Comparison of ENCODE assay signal across 17 cellular contexts in genomic region chr20:44463466-44463865, GRCh38. TPM values are rescaled to one million over a fixed set of nuclear protein-coding genes. Genes with fewer than 3 reads are reported as not detected.
A peak's percentile ranks its signal among the peaks of the same experiment; 100 is the strongest.
DNase-seq lines count a peak whose midpoint lies in the region; ATAC-seq, FAIRE-seq and TF ChIP-seq lines count a peak whose summit lies in the region.
"Had no signal": no experiment of that assay in that cellular context is flagged by ENCODE, and none has a peak within 500 bp of the region (broad histone marks: within the 10 kb centered on the region; RNA-seq: fewer than 3 reads in every experiment).

No MANE protein-coding gene starts in this region.

- H3K36me3 ChIP-seq in GM23338 (ENCODE audit: insufficient read depth): no peaks in the 10 kb centered on the region
- H3K36me3 ChIP-seq in HepG2 (replicated peaks in 1 of 2; ENCODE audit: control insufficient read depth in 1 of 2, insufficient read depth in 2 of 2, low read length in 2 of 2): no peaks in the 10 kb centered on the region
- H3K36me3 ChIP-seq in neuronal stem cell (replicated peaks in 1 of 2; ENCODE audit: control insufficient read depth in 2 of 2, insufficient read depth in 2 of 2, low read length in 2 of 2): no peaks in the 10 kb centered on the region
- H3K36me3 ChIP-seq: BLaER1 treated with 17β-estradiol and CSF1 and Interleukin-3, amounts not matched to agents 10 nM and 100 nM had no signal

- H3K4me3 Mint-ChIP-seq in GM23338 (no peak overlapping the region), WTC11 (no peak overlapping the region)
- H3K4me3 Mint-ChIP-seq: B cell; CD8-positive, alpha-beta T cell had no signal

- POLR2A ChIA-PET in HepG2 (lab: Yijun Ruan, JAX): no interaction called here
- POLR2A ChIA-PET in WTC11 (lab: Charles Lee): no interaction called here

- no peak overlapping the region for H3K4me3 ChIP-seq in GM23338
- H3K4me3 ChIP-seq in HepG2 (replicated peaks in 1 of 3; ENCODE audit: insufficient read depth in 1 of 3, low read depth in 2 of 3, low read length in 3 of 3): no peak overlapping the region
- no peak overlapping the region for H3K4me3 ChIP-seq in neuronal stem cell (ENCODE audit: low read length in 2 of 2)
- H3K4me3 ChIP-seq: BLaER1 treated with 17β-estradiol and CSF1 and Interleukin-3, amounts not matched to agents 10 nM and 100 nM; GM12878 had no signal

- H4K91ac ChIP-seq in neuronal stem cell (ENCODE audit: low read depth, low read length, poor library complexity): no peak overlapping the region

- no peak overlapping the region for H2BK5ac ChIP-seq in neuronal stem cell (ENCODE audit: low read length)

- TF ChIP-seq CTCF in GM23338 (conservative IDR thresholded peaks at IDR 0.05; ENCODE audit: low read depth in 2 of 2) (no peak), HepG2 (CRISPR knock-in tag; IDR thresholded peaks at IDR 0.05) (no peak), WTC11 (IDR thresholded peaks at IDR 0.05) (no peak)

- no peaks in the 10 kb centered on the region for H3K79me2 ChIP-seq in GM23338 (replicated peaks; ENCODE audit: insufficient read depth)
- H3K79me2 ChIP-seq in HepG2 (ENCODE audit: insufficient read depth, low read length): no peaks in the 10 kb centered on the region

- no peaks in the 10 kb centered on the region for H3K9me2 ChIP-seq in GM23338 (ENCODE audit: insufficient read depth)

- DNase-seq in GM23338 (ENCODE audit: low spot score) (no peak), NCI-H2227 treated with DMSO at 0.1 percent for 48 hours (lab: John Stamatoyannopoulos, UW) (peak; percentile 21), HepG2 (ENCODE audit: low spot score) (no peak), neuronal stem cell (ENCODE audit: low spot score) (no peak), WTC11 (ENCODE audit: low spot score) (no peak), NCI-H2107 treated with DMSO at 0.1 percent for 48 hours (lab: John Stamatoyannopoulos, UW; ENCODE audit: unreplicated experiment) (no peak), frontal cortex (ENCODE audit: low spot score in 2 of 2) (no peak)
- DNase-seq: CD8-positive, alpha-beta T cell; COR-L47; DMS 273 treated with DMSO at 0.1 percent for 48 hours; DMS53; DND-41; EL; HCEC 1CT had no signal

- H2AFZ ChIP-seq in GM23338: no peak overlapping the region
- H2AFZ ChIP-seq in HepG2 (ENCODE audit: low read length): no peak overlapping the region
- H2AFZ ChIP-seq in neuronal stem cell (ENCODE audit: low read length): no peak overlapping the region

- H3K9me3 Mint-ChIP-seq in GM23338 (no peaks in the 10 kb centered on the region), WTC11 (no peaks in the 10 kb centered on the region)
- H3K9me3 Mint-ChIP-seq: CD8-positive, alpha-beta T cell had no signal

- no peak overlapping the region for H3K18ac ChIP-seq in neuronal stem cell (ENCODE audit: low read length)

- H3K4me1 ChIP-seq in GM23338 (ENCODE audit: insufficient read depth) (no peaks in the 10 kb centered on the region; the same call in 1 of the 2 replicates), HepG2 (ENCODE audit: insufficient read depth, low read length) (peaks cover 78% of the 10 kb centered on the region), neuronal stem cell (ENCODE audit: control insufficient read depth in 2 of 2, insufficient read depth in 1 of 2, low read depth in 1 of 2, low read length in 2 of 2) (peaks cover 0 to 2% of the 10 kb centered on the region in 2 donors)
- H3K4me1 ChIP-seq: BLaER1 treated with 17β-estradiol and CSF1 and Interleukin-3, amounts not matched to agents 10 nM and 100 nM had no signal

- H3K4me1 Mint-ChIP-seq in GM23338: peaks cover 14% of the 10 kb centered on the region; the same call in 2 of the 3 replicates
- H3K4me1 Mint-ChIP-seq in WTC11: peaks cover 16% of the 10 kb centered on the region
- H3K4me1 Mint-ChIP-seq: B cell had no signal

- H2AK5ac ChIP-seq in neuronal stem cell (ENCODE audit: low read depth, low read length): no peak overlapping the region

- H3K9ac ChIP-seq in HepG2 (ENCODE audit: insufficient read depth, low read depth, low read length) (no peak overlapping the region), neuronal stem cell (ENCODE audit: low read depth, low read length, poor library complexity) (no peak overlapping the region)
- H3K9ac ChIP-seq: BLaER1 treated with 17β-estradiol and CSF1 and Interleukin-3, amounts not matched to agents 10 nM and 100 nM had no signal

- intact Hi-C loops in HepG2 (cut with micrococcal nuclease; ENCODE audit: unreplicated experiment): no loop called here

- no peaks in the 10 kb centered on the region for H3K9me3 ChIP-seq in HepG2 (ENCODE audit: low read length)
- no peaks in the 10 kb centered on the region for H3K9me3 ChIP-seq in neuronal stem cell (replicated peaks in 1 of 2; ENCODE audit: control insufficient read depth in 2 of 2, insufficient read depth in 1 of 2, low read depth in 1 of 2, low read length in 2 of 2)
- H3K9me3 ChIP-seq: BLaER1 treated with 17β-estradiol and CSF1 and Interleukin-3, amounts not matched to agents 10 nM and 100 nM had no signal

- BruUV-seq in HepG2 (replicated peaks; lab: Mats Ljungman, UMichigan): no TSS peak

- no peaks in the 10 kb centered on the region for H4K20me1 ChIP-seq in GM23338 (replicated peaks; ENCODE audit: insufficient read depth)
- H4K20me1 ChIP-seq in HepG2 (ENCODE audit: insufficient read depth, low read length): no peaks in the 10 kb centered on the region
- H4K20me1 ChIP-seq: BLaER1 treated with 17β-estradiol and CSF1 and Interleukin-3, amounts not matched to agents 10 nM and 100 nM had no signal

- no peak overlapping the region for H2BK15ac ChIP-seq in neuronal stem cell (ENCODE audit: low read length)

- no peak overlapping the region for H3K4ac ChIP-seq in neuronal stem cell (ENCODE audit: low read length)

- no peak overlapping the region for H2BK120ac ChIP-seq in neuronal stem cell (ENCODE audit: low read depth, low read length)

- no peak overlapping the region for H2BK12ac ChIP-seq in neuronal stem cell (ENCODE audit: low read length)

- TF ChIP-seq EP300 in HepG2 (IDR thresholded peaks at IDR 0.05; ENCODE audit: low read depth in 2 of 2, low read length in 2 of 2) (no peak), HepG2 (CRISPR knock-in tag; IDR thresholded peaks at IDR 0.05; ENCODE audit: borderline replicate concordance) (no peak)

- H4K8ac ChIP-seq in neuronal stem cell (ENCODE audit: low read depth, low read length): peak overlapping the region; percentile 6

- H3K14ac ChIP-seq in neuronal stem cell (ENCODE audit: low read length): no peak overlapping the region

- H3K27ac Mint-ChIP-seq in GM23338: 0 out of 2 replicates have a peak overlapping the region, but pooled peaks have one; percentile 68
- H3K27ac Mint-ChIP-seq in WTC11: no peak overlapping the region
- H3K27ac Mint-ChIP-seq: B cell; CD8-positive, alpha-beta T cell had no signal

- no peaks in the 10 kb centered on the region for H3F3A ChIP-seq in GM23338 (replicated peaks; ENCODE audit: low read depth)

- in situ Hi-C loops in HepG2 (cut with HindIII; ENCODE audit: extremely low pct_ligation_motif_present, low pct_unique_long_range_greater_than_20kb): loop anchor here (5.0 kb wide), 1 partner anchor 71 kb away; no protein-coding TSS in a partner anchor

- TF ChIP-seq RAD21 in HepG2 (CRISPR knock-in tag; IDR thresholded peaks at IDR 0.05): no peak

- H3K27me3 Mint-ChIP-seq in GM23338 (ENCODE audit: insufficient read depth, low read depth, poor library complexity): peaks cover 5% of the 10 kb centered on the region
- H3K27me3 Mint-ChIP-seq in WTC11 (ENCODE audit: low read depth): no peaks in the 10 kb centered on the region; the same call in 1 of the 2 replicates

- no peak for FAIRE-seq in HepG2 (lab: Jason Lieb, UNC)
- FAIRE-seq in frontal cortex (lab: Jason Lieb, UNC): no peak
- FAIRE-seq: GM12878 had no signal

- 48% methylated on average over 5 of the region's 5 CpGs for WGBS in HepG2 (ENCODE audit: low lambda C conversion rate)
- WGBS in neuronal stem cell (ENCODE audit: extremely low coverage in 2 of 2, insufficient read length in 2 of 2, insufficient replicate concordance in 1 of 2), 2 donors: no CpG with 5 or more reads among the region's 5 CpGs

- H3K27me3 ChIP-seq in GM23338 (ENCODE audit: insufficient read depth) (no peaks in the 10 kb centered on the region), HepG2 (ENCODE audit: control insufficient read depth in 1 of 2, insufficient read depth in 2 of 2, low read length in 2 of 2) (no peaks in the 10 kb centered on the region), neuronal stem cell (ENCODE audit: control insufficient read depth in 3 of 3, insufficient read depth in 3 of 3, low read depth in 1 of 3, low read length in 3 of 3) (peaks cover 0 to 7% (median 0%) of the 10 kb centered on the region in 3 experiments)
- H3K27me3 ChIP-seq: BLaER1 treated with 17β-estradiol and CSF1 and Interleukin-3, amounts not matched to agents 10 nM and 100 nM had no signal

- H3K36me3 Mint-ChIP-seq in GM23338 (ENCODE audit: low read depth) (no peaks in the 10 kb centered on the region), WTC11 (no peaks in the 10 kb centered on the region)
- H3K36me3 Mint-ChIP-seq: CD8-positive, alpha-beta T cell had no signal

- TF ChIP-seq POLR2A in HepG2 (IDR thresholded peaks at IDR 0.05; ENCODE audit: insufficient read depth in 1 of 2, low read depth in 2 of 2, low read length in 2 of 2): no peak

- no peak overlapping the region for H3K23ac ChIP-seq in neuronal stem cell (ENCODE audit: low read depth, low read length, poor library complexity)

- H3K79me1 ChIP-seq in neuronal stem cell (ENCODE audit: low read depth, low read length): no peaks in the 10 kb centered on the region

- ATAC-seq in GM23338 (no peak), HepG2 (no peak), WTC11 (no peak)
- ATAC-seq: CD8-positive, alpha-beta T cell; GM12878 had no signal

- CTCF ChIA-PET in HepG2 (lab: Yijun Ruan, JAX; ENCODE audit: low intra/inter-chr PET ratio, low total read pairs): interaction anchor here (1.4 kb wide), 1 partner anchor 79 kb away, joined by 3 read pairs; no protein-coding TSS in a partner anchor
- CTCF ChIA-PET in WTC11 (lab: Charles Lee): interaction anchor here (0.6 to 2.1 kb wide), 3 partner anchors 79 to 246 kb away, joined by 3 to 10 read pairs (median 9); no protein-coding TSS in a partner anchor

- no peak overlapping the region for H3K4me2 ChIP-seq in GM23338
- no peak overlapping the region for H3K4me2 ChIP-seq in HepG2 (ENCODE audit: low read depth, low read length)
- H3K4me2 ChIP-seq in neuronal stem cell (ENCODE audit: insufficient read depth, low read length, poor library complexity, severe bottlenecking): no peak overlapping the region
- H3K4me2 ChIP-seq: BLaER1 treated with 17β-estradiol and CSF1 and Interleukin-3, amounts not matched to agents 10 nM and 100 nM had no signal

- H3K27ac ChIP-seq in GM23338 (ENCODE audit: low read depth) (no peak overlapping the region), HepG2 (ENCODE audit: extremely low read length, insufficient read depth, low read length) (no peak overlapping the region), neuronal stem cell (replicated peaks; ENCODE audit: low read length) (no peak overlapping the region)
- H3K27ac ChIP-seq: BLaER1 treated with 17β-estradiol and CSF1 and Interleukin-3, amounts not matched to agents 10 nM and 100 nM had no signal

RNA-seq across cellular contexts. Expression of gene TTPAL, which starts 12.2 kb away (rescaled TPM):
- total RNA-seq in GM23338 (2014; rRNA removed; shearing (Covaris generic)): 10.2 TPM in 2 replicates
- polyA plus RNA-seq in GM23338 (2016; fragmentation: Nextera tagmentation; extraction: Ambion mirVana) (3.5 and 3.7 TPM in 2 replicates), HepG2 (2011; rRNA removed) (4.3 and 6.5 TPM in 2 replicates)
- total RNA-seq in HepG2 (2016; rRNA removed; fragmentation: Illumina TruSeq; extraction: Trizol) (18.8 and 25.0 TPM in 2 replicates), WTC11 (2021) (10.3 to 16.5 TPM (median 13.7 TPM) in 3 replicates), frontal cortex (7.3 TPM)
- total RNA-seq in HepG2 (2016; cell fraction: cytosol; rRNA removed; fragmentation: Illumina TruSeq; extraction: Trizol; ENCODE audit: low read depth): 5.5 and 6.4 TPM in 2 replicates
- 18.9 and 20.5 TPM in 2 replicates for total RNA-seq in HepG2 (2016; cell fraction: insoluble cytoplasmic fraction; rRNA removed; fragmentation: Illumina TruSeq; extraction: Trizol)
- total RNA-seq in HepG2 (2016; cell fraction: membrane; rRNA removed; fragmentation: Illumina TruSeq; extraction: Trizol): 9.4 and 11.1 TPM in 2 replicates
- 12.8 and 13.9 TPM in 2 replicates for total RNA-seq in HepG2 (2016; cell fraction: nucleus; rRNA removed; fragmentation: Illumina TruSeq; extraction: Trizol)
- 2.9 and 4.0 TPM in 2 replicates for polyA plus RNA-seq in HepG2 (2011; cell fraction: cytosol; rRNA removed)
- 7.3 and 9.9 TPM in 2 replicates for polyA plus RNA-seq in HepG2 (2011; cell fraction: nucleus; rRNA removed)
- 6.4 and 9.2 TPM in 2 replicates for polyA plus RNA-seq in HepG2 (2012)
- polyA plus RNA-seq in HepG2 (2016; cell fraction: cytosol; fragmentation: Illumina TruSeq; extraction: Trizol; ENCODE audit: low read depth): 0.79 and 1.3 TPM in 2 replicates
- polyA plus RNA-seq in HepG2 (2016; cell fraction: insoluble cytoplasmic fraction; fragmentation: Illumina TruSeq; extraction: Trizol; ENCODE audit: low read depth): 16.0 and 18.5 TPM in 2 replicates
- polyA plus RNA-seq in HepG2 (2016; cell fraction: membrane; fragmentation: Illumina TruSeq; extraction: Trizol; ENCODE audit: low read depth): 3.7 and 4.2 TPM in 2 replicates
- polyA plus RNA-seq in HepG2 (2016; cell fraction: nucleus; fragmentation: Illumina TruSeq; extraction: Trizol; ENCODE audit: insufficient read depth, low read depth): 19.0 and 22.5 TPM in 2 replicates
- 13.1 and 21.0 TPM in 2 replicates for polyA minus RNA-seq in HepG2 (2011; rRNA and poly(A)+ RNA removed; ENCODE audit: low replicate concordance)
- polyA minus RNA-seq in HepG2 (2011; cell fraction: cytosol; rRNA and poly(A)+ RNA removed): 5.7 and 6.9 TPM in 2 replicates
- 6.1 and 6.7 TPM in 2 replicates for polyA minus RNA-seq in HepG2 (2011; cell fraction: nucleus; rRNA and poly(A)+ RNA removed)
- polyA plus RNA-seq in neuronal stem cell (2013, experiment 1 of 2): 7.4 TPM
- polyA plus RNA-seq in neuronal stem cell (2013, experiment 2 of 2): 7.4 TPM

RNA-seq across cellular contexts. Expression of gene SERINC3, which starts 58.4 kb away (rescaled TPM):
- total RNA-seq in GM23338 (2014; rRNA removed; shearing (Covaris generic)): 25.4 and 33.0 TPM in 2 replicates
- polyA plus RNA-seq in GM23338 (2016; fragmentation: Nextera tagmentation; extraction: Ambion mirVana) (18.1 and 18.6 TPM in 2 replicates), HepG2 (2011; rRNA removed) (208 and 226 TPM in 2 replicates)
- total RNA-seq in HepG2 (2016; rRNA removed; fragmentation: Illumina TruSeq; extraction: Trizol) (53.5 and 82.0 TPM in 2 replicates), WTC11 (2021) (38.2 to 41.3 TPM (median 38.6 TPM) in 3 replicates), frontal cortex (89.7 TPM)
- total RNA-seq in HepG2 (2016; cell fraction: cytosol; rRNA removed; fragmentation: Illumina TruSeq; extraction: Trizol; ENCODE audit: low read depth): 18.2 and 23.6 TPM in 2 replicates
- 60.4 and 86.2 TPM in 2 replicates for total RNA-seq in HepG2 (2016; cell fraction: insoluble cytoplasmic fraction; rRNA removed; fragmentation: Illumina TruSeq; extraction: Trizol)
- total RNA-seq in HepG2 (2016; cell fraction: membrane; rRNA removed; fragmentation: Illumina TruSeq; extraction: Trizol): 40.1 and 41.9 TPM in 2 replicates
- total RNA-seq in HepG2 (2016; cell fraction: nucleus; rRNA removed; fragmentation: Illumina TruSeq; extraction: Trizol): 61.2 and 69.4 TPM in 2 replicates
- 233 and 277 TPM in 2 replicates for polyA plus RNA-seq in HepG2 (2011; cell fraction: cytosol; rRNA removed)
- polyA plus RNA-seq in HepG2 (2011; cell fraction: nucleus; rRNA removed): 99.3 and 112 TPM in 2 replicates
- polyA plus RNA-seq in HepG2 (2012): 113 and 127 TPM in 2 replicates
- polyA plus RNA-seq in HepG2 (2016; cell fraction: cytosol; fragmentation: Illumina TruSeq; extraction: Trizol; ENCODE audit: low read depth): 14.1 and 17.6 TPM in 2 replicates
- 45.2 and 48.0 TPM in 2 replicates for polyA plus RNA-seq in HepG2 (2016; cell fraction: insoluble cytoplasmic fraction; fragmentation: Illumina TruSeq; extraction: Trizol; ENCODE audit: low read depth)
- 24.9 and 28.0 TPM in 2 replicates for polyA plus RNA-seq in HepG2 (2016; cell fraction: membrane; fragmentation: Illumina TruSeq; extraction: Trizol; ENCODE audit: low read depth)
- 80.9 and 84.6 TPM in 2 replicates for polyA plus RNA-seq in HepG2 (2016; cell fraction: nucleus; fragmentation: Illumina TruSeq; extraction: Trizol; ENCODE audit: insufficient read depth, low read depth)
- 441 and 695 TPM in 2 replicates for polyA minus RNA-seq in HepG2 (2011; rRNA and poly(A)+ RNA removed; ENCODE audit: low replicate concordance)
- polyA minus RNA-seq in HepG2 (2011; cell fraction: cytosol; rRNA and poly(A)+ RNA removed): 196 and 254 TPM in 2 replicates
- 98.0 and 139 TPM in 2 replicates for polyA minus RNA-seq in HepG2 (2011; cell fraction: nucleus; rRNA and poly(A)+ RNA removed)
- polyA plus RNA-seq in neuronal stem cell (2013, experiment 1 of 2): 30.6 TPM
- polyA plus RNA-seq in neuronal stem cell (2013, experiment 2 of 2): 30.8 TPM
